In genomic region chr21:42924433-42924751, GRCh38 we compare ENCODE assay signal across 11 cellular contexts. TPM values are rescaled to one million over a fixed set of nuclear protein-coding genes. Genes with fewer than 3 reads are reported as not detected.
DNase-seq lines count a peak whose midpoint lies in the region; ATAC-seq, FAIRE-seq and TF ChIP-seq lines count a peak whose summit lies in the region.
"Had no signal": no experiment of that assay in that cellular context is flagged by ENCODE, and none has a peak within 500 bp of the region (broad histone marks: within the 10 kb centered on the region; RNA-seq: fewer than 3 reads in every experiment).

No MANE protein-coding gene starts in this region.

- H3K4me2 ChIP-seq in KMS-11 = no peak overlapping the region; the same call in 1 of the 2 replicates

- no peaks in the 10 kb centered on the region for H3K27me3 Mint-ChIP-seq in CD4-positive, CD25-positive, alpha-beta regulatory T cell
- no peaks in the 10 kb centered on the region for H3K27me3 Mint-ChIP-seq in activated naive CD8-positive, alpha-beta T cell treated with anti-CD3 and anti-CD28 coated beads, Interleukin-2, amount 10 ng/mL, durations not matched to agents 7 days and 5 days
- no peaks in the 10 kb centered on the region for H3K27me3 Mint-ChIP-seq in natural killer cell (ENCODE audit: low read depth in 2 of 2)
- peaks cover 0 to 2% (median 0%) of the 10 kb centered on the region in 3 donors for H3K27me3 Mint-ChIP-seq in immature natural killer cell (ENCODE audit: low read depth in 3 of 3)

- peak overlapping the region in 1 of 4 donors; percentile 9 for H3K4me3 Mint-ChIP-seq in CD4-positive, CD25-positive, alpha-beta regulatory T cell
- H3K4me3 Mint-ChIP-seq in activated naive CD8-positive, alpha-beta T cell treated with anti-CD3 and anti-CD28 coated beads, Interleukin-2, amount 10 ng/mL, durations not matched to agents 7 days and 5 days = peak overlapping the region; percentile 78
- peak overlapping the region; percentile 18 for H3K4me3 Mint-ChIP-seq in natural killer cell
- peak overlapping the region in 1 of 5 donors; percentile 30 for H3K4me3 Mint-ChIP-seq in immature natural killer cell

- no peaks in the 10 kb centered on the region for H3K27me3 ChIP-seq in CD4-positive, CD25-positive, alpha-beta regulatory T cell (ENCODE audit: control insufficient read depth, insufficient read depth, low read length)
- H3K27me3 ChIP-seq in KMS-11 (ENCODE audit: insufficient read depth, low read depth) = no peaks in the 10 kb centered on the region

- H3K4me1 Mint-ChIP-seq in CD4-positive, CD25-positive, alpha-beta regulatory T cell = peaks cover 0 to 17% (median 12%) of the 10 kb centered on the region in 4 donors
- H3K4me1 Mint-ChIP-seq in activated naive CD8-positive, alpha-beta T cell treated with anti-CD3 and anti-CD28 coated beads, Interleukin-2, amount 10 ng/mL, durations not matched to agents 7 days and 5 days = peaks cover 17% of the 10 kb centered on the region
- H3K4me1 Mint-ChIP-seq in natural killer cell (peaks cover 12 to 14% of the 10 kb centered on the region in 2 donors), immature natural killer cell (peaks cover 11 to 13% of the 10 kb centered on the region in 2 donors)

- no peaks in the 10 kb centered on the region for H3K36me3 Mint-ChIP-seq in CD4-positive, CD25-positive, alpha-beta regulatory T cell
- no peaks in the 10 kb centered on the region for H3K36me3 Mint-ChIP-seq in activated naive CD8-positive, alpha-beta T cell treated with anti-CD3 and anti-CD28 coated beads, Interleukin-2, amount 10 ng/mL, durations not matched to agents 7 days and 5 days
- H3K36me3 Mint-ChIP-seq in natural killer cell (no peaks in the 10 kb centered on the region), immature natural killer cell (no peaks in the 10 kb centered on the region)

- intact Hi-C loops in natural killer cell (cut with micrococcal nuclease) = no loop called here

- no peaks in the 10 kb centered on the region for H3K36me3 ChIP-seq in CD4-positive, CD25-positive, alpha-beta regulatory T cell (ENCODE audit: control insufficient read depth, insufficient read depth, low read length)
- no peaks in the 10 kb centered on the region for H3K36me3 ChIP-seq in KMS-11 (ENCODE audit: insufficient read depth)
- H3K36me3 ChIP-seq: thoracic aorta had no signal

- POLR2A ChIA-PET in activated naive CD8-positive, alpha-beta T cell treated with anti-CD3 and anti-CD28 coated beads, Interleukin-2, amount 10 ng/mL, durations not matched to agents 7 days and 5 days (lab: Charles Lee) = no interaction called here

- no peaks in the 10 kb centered on the region for H3K9me3 Mint-ChIP-seq in CD4-positive, CD25-positive, alpha-beta regulatory T cell
- no peaks in the 10 kb centered on the region for H3K9me3 Mint-ChIP-seq in activated naive CD8-positive, alpha-beta T cell treated with anti-CD3 and anti-CD28 coated beads, Interleukin-2, amount 10 ng/mL, durations not matched to agents 7 days and 5 days
- H3K9me3 Mint-ChIP-seq in natural killer cell (no peaks in the 10 kb centered on the region), immature natural killer cell (no peaks in the 10 kb centered on the region)

- no peak overlapping the region for H3K4me3 ChIP-seq in CD4-positive, CD25-positive, alpha-beta regulatory T cell (ENCODE audit: low read depth, low read length)
- no peak overlapping the region for H3K4me3 ChIP-seq in KMS-11 (IDR thresholded peaks at IDR 0.05; ENCODE audit: insufficient read depth, low read depth, low read length)

- H3K27ac Mint-ChIP-seq in CD4-positive, CD25-positive, alpha-beta regulatory T cell = peak overlapping the region; percentile 11 to 88 (median 16)
- H3K27ac Mint-ChIP-seq in activated naive CD8-positive, alpha-beta T cell treated with anti-CD3 and anti-CD28 coated beads, Interleukin-2, amount 10 ng/mL, durations not matched to agents 7 days and 5 days = peak overlapping the region; percentile 92
- peak overlapping the region in 1 of 2 donors; percentile 66 for H3K27ac Mint-ChIP-seq in natural killer cell
- peak overlapping the region in 3 of 6 donors; percentile 39 to 63 (median 54) for H3K27ac Mint-ChIP-seq in immature natural killer cell

- H3K79me2 ChIP-seq in KMS-11 (ENCODE audit: insufficient read depth, low read depth) = no peaks in the 10 kb centered on the region

- H2AFZ ChIP-seq in KMS-11 (ENCODE audit: low read depth) = peak overlapping the region; percentile 52; the same call in 1 of the 2 replicates

- DNase-seq in CD4-positive, CD25-positive, alpha-beta regulatory T cell = no peak
- DNase-seq in activated naive CD8-positive, alpha-beta T cell treated with anti-CD3 and anti-CD28 coated beads, Interleukin-2, amount 10 ng/mL, durations not matched to agents 7 days and 5 days = no peak
- no peak for DNase-seq in natural killer cell
- DNase-seq in NK-92 (lab: John Stamatoyannopoulos, UW; ENCODE audit: unreplicated experiment) = no peak
- DNase-seq in immature natural killer cell = no peak
- DNase-seq in H54 (ENCODE audit: insufficient read length, low spot score) = no peak
- no peak for DNase-seq in GDM1 (lab: John Stamatoyannopoulos, UW)

- TF ChIP-seq CTCF in KMS-11 (conservative IDR thresholded peaks at IDR 0.05; ENCODE audit: low read depth, low read length) (no peak), natural killer cell (IDR thresholded peaks at IDR 0.05) (no peak)

- no peaks in the 10 kb centered on the region for H4K20me1 ChIP-seq in KMS-11 (ENCODE audit: insufficient read depth)

- no peak for TF ChIP-seq POLR2A in H54 (IDR thresholded peaks at IDR 0.05; ENCODE audit: low read depth, low read length)

- H3K9ac ChIP-seq in KMS-11 = no peak overlapping the region

- H3K9me3 ChIP-seq in CD4-positive, CD25-positive, alpha-beta regulatory T cell (ENCODE audit: control insufficient read depth in 2 of 2, low read length in 2 of 2) = no peaks in the 10 kb centered on the region
- H3K9me3 ChIP-seq: thoracic aorta had no signal

- peaks cover 9% of the 10 kb centered on the region for H3K4me1 ChIP-seq in CD4-positive, CD25-positive, alpha-beta regulatory T cell (ENCODE audit: control insufficient read depth, insufficient read depth, low read length, poor library complexity, severe bottlenecking)
- H3K4me1 ChIP-seq in KMS-11 (ENCODE audit: low read depth, poor library complexity, severe bottlenecking) = peaks cover 4% of the 10 kb centered on the region

- FAIRE-seq in H54 (lab: Jason Lieb, UNC) = no peak
- FAIRE-seq: colon had no signal

- H3K27ac ChIP-seq in CD4-positive, CD25-positive, alpha-beta regulatory T cell (ENCODE audit: insufficient read depth, low read length, poor library complexity, severe bottlenecking) = no peak overlapping the region
- no peak overlapping the region for H3K27ac ChIP-seq in KMS-11
- H3K27ac ChIP-seq: thoracic aorta had no signal

- no peak for ATAC-seq in CD4-positive, CD25-positive, alpha-beta regulatory T cell (ENCODE audit: low read depth in 2 of 2)
- no peak for ATAC-seq in activated naive CD8-positive, alpha-beta T cell treated with anti-CD3 and anti-CD28 coated beads, Interleukin-2, amount 10 ng/mL, durations not matched to agents 7 days and 5 days (ENCODE audit: low read depth)
- ATAC-seq in natural killer cell = no peak

RNA-seq across cellular contexts. Expression of gene ERVH48-1, which starts 1.0 kb away (rescaled TPM):
- total RNA-seq in CD4-positive, CD25-positive, alpha-beta regulatory T cell = not detected
- under 1 TPM in 2 of 4 donors, not detected in 2; 0.07 to 0.23 TPM for polyA plus RNA-seq in CD4-positive, CD25-positive, alpha-beta regulatory T cell
- under 1 TPM; 0.20 to 0.55 TPM for total RNA-seq in activated naive CD8-positive, alpha-beta T cell treated with anti-CD3 and anti-CD28 coated beads, Interleukin-2, amount 10 ng/mL, durations not matched to agents 7 days and 5 days
- not detected for total RNA-seq in natural killer cell
- polyA plus RNA-seq in immature natural killer cell = not detected
- total RNA-seq: RPMI7951, thoracic aorta had no signal

RNA-seq across cellular contexts. Expression of gene NDUFV3, which starts 31.3 kb away (rescaled TPM):
- 18.2 TPM for total RNA-seq in CD4-positive, CD25-positive, alpha-beta regulatory T cell
- polyA plus RNA-seq in CD4-positive, CD25-positive, alpha-beta regulatory T cell = 10 to 100 TPM; 12.2 to 19.7 (median 14.4) TPM
- 10 to 100 TPM; 27.1 to 30.5 TPM for total RNA-seq in activated naive CD8-positive, alpha-beta T cell treated with anti-CD3 and anti-CD28 coated beads, Interleukin-2, amount 10 ng/mL, durations not matched to agents 7 days and 5 days
- total RNA-seq in natural killer cell = 10 to 100 TPM; 21.8 to 25.7 (median 23.9) TPM
- 10 to 100 TPM in 1 of 3 donors, 1 to 10 TPM in 2; 7.1 to 22.1 (median 9.5) TPM for polyA plus RNA-seq in immature natural killer cell

RNA-seq across cellular contexts. Expression of gene WDR4, which starts 45.1 kb away (rescaled TPM):
- 18.4 TPM for total RNA-seq in CD4-positive, CD25-positive, alpha-beta regulatory T cell
- 1 to 10 TPM; 5.7 to 8.8 (median 7.4) TPM for polyA plus RNA-seq in CD4-positive, CD25-positive, alpha-beta regulatory T cell
- 10 to 100 TPM; 27.2 to 28.5 TPM for total RNA-seq in activated naive CD8-positive, alpha-beta T cell treated with anti-CD3 and anti-CD28 coated beads, Interleukin-2, amount 10 ng/mL, durations not matched to agents 7 days and 5 days
- 10 to 100 TPM; 11.1 to 15.5 (median 14.0) TPM for total RNA-seq in natural killer cell
- 10 to 100 TPM in 1 of 3 donors, 1 to 10 TPM in 2; 4.2 to 17.5 (median 5.1) TPM for polyA plus RNA-seq in immature natural killer cell

RNA-seq across cellular contexts. Expression of gene PKNOX1, which starts 50.0 kb away (rescaled TPM):
- 21.5 TPM for total RNA-seq in CD4-positive, CD25-positive, alpha-beta regulatory T cell
- polyA plus RNA-seq in CD4-positive, CD25-positive, alpha-beta regulatory T cell = 10 to 100 TPM; 13.0 to 22.6 (median 16.8) TPM
- total RNA-seq in activated naive CD8-positive, alpha-beta T cell treated with anti-CD3 and anti-CD28 coated beads, Interleukin-2, amount 10 ng/mL, durations not matched to agents 7 days and 5 days = 10 to 100 TPM; 21.3 to 23.2 TPM
- total RNA-seq in natural killer cell = 10 to 100 TPM; 19.1 to 25.5 (median 21.5) TPM
- 10 to 100 TPM; 11.0 to 25.3 (median 14.8) TPM for polyA plus RNA-seq in immature natural killer cell
